ENCODE assay signal across 8 cellular contexts in the genomic region with DNA sequence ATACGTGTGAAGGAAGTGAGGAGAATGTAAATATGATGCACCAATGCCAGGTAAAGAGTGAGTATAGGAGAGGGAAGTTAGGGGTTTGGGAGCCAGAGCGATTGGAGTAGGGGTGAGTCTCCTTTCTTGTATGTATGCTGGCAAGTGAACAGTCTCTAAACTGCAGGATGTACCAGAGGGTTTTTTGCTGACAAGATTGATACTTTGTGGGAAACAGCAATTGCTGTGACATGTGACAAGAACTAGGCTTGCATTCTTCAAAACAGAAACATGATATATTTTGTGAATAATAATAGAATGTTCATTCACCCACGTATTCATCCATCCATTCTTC. TPM values are rescaled to one million over a fixed set of nuclear protein-coding genes. Genes with fewer than 3 reads are reported as not detected.
DNase-seq lines count a peak whose midpoint lies in the region; ATAC-seq, FAIRE-seq and TF ChIP-seq lines count a peak whose summit lies in the region.

No MANE protein-coding gene starts in this region.

- no peak for TF ChIP-seq EP300 in stomach (IDR thresholded peaks at IDR 0.05)

- CTCF ChIA-PET in CD8-positive, alpha-beta T cell (lab: Charles Lee): no interaction called here

- peak overlapping the region; percentile 99 for H3K27ac Mint-ChIP-seq in CD8-positive, alpha-beta T cell

- no peak for TF ChIP-seq POLR2A in stomach (IDR thresholded peaks at IDR 0.05)

- peak overlapping the region; percentile 97 for H3K4me3 Mint-ChIP-seq in CD8-positive, alpha-beta T cell

- no peaks in the 10 kb centered on the region for H3K27me3 ChIP-seq in CD8-positive, alpha-beta T cell (ENCODE audit: insufficient read depth, low read length)
- no peaks in the 10 kb centered on the region for H3K27me3 ChIP-seq in ascending aorta
- no peaks in the 10 kb centered on the region for H3K27me3 ChIP-seq in stomach

- peak overlapping the region; percentile 71 for H3K4me3 ChIP-seq in CD8-positive, alpha-beta T cell (ENCODE audit: low read depth, low read length)
- peak overlapping the region; percentile 51 to 71 for H3K4me3 ChIP-seq in ascending aorta
- H3K4me3 ChIP-seq in stomach: peak overlapping the region; percentile 54 to 69 (median 66)

- H3K4me1 ChIP-seq in CD8-positive, alpha-beta T cell (ENCODE audit: insufficient read depth, low read length): peaks cover 9% of the 10 kb centered on the region
- H3K4me1 ChIP-seq in ascending aorta: no peaks in the 10 kb centered on the region
- peaks cover 0 to 11% (median 5%) of the 10 kb centered on the region in 4 donors for H3K4me1 ChIP-seq in stomach

- H3K27me3 Mint-ChIP-seq in CD8-positive, alpha-beta T cell (ENCODE audit: low read depth): no peaks in the 10 kb centered on the region

- no peaks in the 10 kb centered on the region for H3K9me3 ChIP-seq in CD8-positive, alpha-beta T cell (ENCODE audit: low read length)
- H3K9me3 ChIP-seq in ascending aorta (no peaks in the 10 kb centered on the region), stomach (no peaks in the 10 kb centered on the region)

- peak overlapping the region; percentile 78 for H3K27ac ChIP-seq in CD8-positive, alpha-beta T cell (ENCODE audit: low read depth, low read length)
- H3K27ac ChIP-seq in ascending aorta (peak overlapping the region; percentile 84 to 91), stomach (peak overlapping the region; percentile 40 to 87 (median 83))

- 2 to 20% (median 6%) methylated on average over 3 of the region's 3 CpGs for WGBS in stomach, 5 donors

- no peak for TF ChIP-seq CTCF in CD8-positive, alpha-beta T cell (IDR thresholded peaks at IDR 0.05)
- TF ChIP-seq CTCF in ascending aorta (IDR thresholded peaks at IDR 0.05) (no peak), stomach (IDR thresholded peaks at IDR 0.05) (no peak)

- ATAC-seq in CD8-positive, alpha-beta T cell: peak; percentile 48
- ATAC-seq in GM19468 (IDR thresholded peaks at IDR 0.05; ENCODE audit: extremely low read depth, unreplicated experiment): peak; percentile 22

- peak in 2 of 7 experiments; percentile 0 to 1 for DNase-seq in CD8-positive, alpha-beta T cell
- DNase-seq in HTR-8/SVneo (ENCODE audit: insufficient read length, low spot score) (no peak), ascending aorta (ENCODE audit: low spot score in 2 of 2) (no peak), iris pigment epithelial cell (ENCODE audit: low read depth) (peak; percentile 10), stomach (no peak)
- DNase-seq in activated effector memory CD4-positive, alpha-beta T cell treated with anti-CD3 and anti-CD28 coated beads, Interleukin-2, amount 50 U/mL, for 16 hours: no peak
- no peak for DNase-seq in stimulated activated CD4-positive, alpha-beta T cell treated with anti-CD3 and anti-CD28 coated beads, Interleukin-2, amount 100 ng/mL, for 24 hours

- H3K4me1 Mint-ChIP-seq in CD8-positive, alpha-beta T cell (ENCODE audit: low read depth): peaks cover 32% of the 10 kb centered on the region

- H3K36me3 ChIP-seq in CD8-positive, alpha-beta T cell (ENCODE audit: insufficient read depth, low read length): no peaks in the 10 kb centered on the region
- H3K36me3 ChIP-seq in ascending aorta (no peaks in the 10 kb centered on the region), stomach (no peaks in the 10 kb centered on the region)

- POLR2A ChIA-PET in CD8-positive, alpha-beta T cell (lab: Charles Lee): no interaction called here

- FAIRE-seq in HTR-8/SVneo (lab: Jason Lieb, UNC): peak; percentile 36

- peaks cover 7% of the 10 kb centered on the region for H3K36me3 Mint-ChIP-seq in CD8-positive, alpha-beta T cell

- H3K9me3 Mint-ChIP-seq in CD8-positive, alpha-beta T cell: no peaks in the 10 kb centered on the region

- intact Hi-C loops in CD8-positive, alpha-beta T cell (cut with DNase I, micrococcal nuclease): loop anchor here (1.0 to 10.0 kb wide), 5 partner anchors 27 to 1289 kb away; a partner anchor contains a TSS
- intact Hi-C loops in ascending aorta (cut with DNase I) (loop anchor here (5.0 to 10.0 kb wide), 3 partner anchors 349 to 861 kb away; a partner anchor contains a TSS), stomach (cut with DNase I; ENCODE audit: low total_unique reads) (no loop called here)

RNA-seq across cellular contexts. Expression of a gene that starts 0.7 kb away (rescaled TPM):
- total RNA-seq in CD8-positive, alpha-beta T cell: 1 to 10 TPM; 5.0 to 5.4 TPM
- total RNA-seq in ascending aorta (3.7 TPM), stomach (10 to 100 TPM in 3 of 5 donors, 1 to 10 TPM in 2; 2.3 to 20.5 (median 14.3) TPM)
- 1 to 10 TPM; 1.7 to 2.4 (median 1.7) TPM for polyA plus RNA-seq in stomach
